In genomic region chr3:10935028-10935427, GRCh38 we compare ENCODE assay signal across 22 cellular contexts. TPM values are rescaled to one million over a fixed set of nuclear protein-coding genes. Genes with fewer than 3 reads are reported as not detected.
"Had no signal": no experiment of that assay in that cellular context is flagged by ENCODE, and none has a peak within 500 bp of the region (broad histone marks: within the 10 kb centered on the region; RNA-seq: fewer than 3 reads in every experiment).

No MANE protein-coding gene starts in this region.

- H2AFZ ChIP-seq: neural progenitor cell had no signal

- H3K27me3 Mint-ChIP-seq: activated CD4-positive, alpha-beta T cell treated with anti-CD3 and anti-CD28 coated beads, Interleukin-2, amount 10 ng/mL, durations not matched to agents 7 days and 5 days; activated naive CD8-positive, alpha-beta T cell treated with anti-CD3 and anti-CD28 coated beads, Interleukin-2, amount 10 ng/mL, durations not matched to agents 7 days and 5 days had no signal

- H3K36me3 Mint-ChIP-seq: activated naive CD8-positive, alpha-beta T cell treated with anti-CD3 and anti-CD28 coated beads, Interleukin-2, amount 10 ng/mL, durations not matched to agents 7 days and 5 days; naive B cell; neural progenitor cell had no signal

- FAIRE-seq: pancreas had no signal

- H3K9me3 Mint-ChIP-seq: activated B cell treated with CpG ODN at 0.5 μM for 24 hours; activated CD4-positive, alpha-beta T cell treated with anti-CD3 and anti-CD28 coated beads, Interleukin-2, amount 10 ng/mL, durations not matched to agents 7 days and 5 days; activated naive CD8-positive, alpha-beta T cell treated with anti-CD3 and anti-CD28 coated beads, Interleukin-2, amount 10 ng/mL, durations not matched to agents 7 days and 5 days; activated T-cell treated with anti-CD3 and anti-CD28 coated beads, Interleukin-2, amount 50 U/mL, for 72 hours; endodermal cell; naive B cell; neural progenitor cell; T-helper 2 cell treated with Interferon-gamma antibody and Interleukin-4, amounts not matched to agents 5 μg/mL and 100 μg/mL, for 36 hours had no signal

- H3K9ac ChIP-seq: neural progenitor cell had no signal

- H3K4me3 Mint-ChIP-seq: activated B cell treated with CpG ODN at 0.5 μM for 24 hours; activated CD4-positive, alpha-beta T cell treated with anti-CD3 and anti-CD28 coated beads, Interleukin-2, amount 10 ng/mL, durations not matched to agents 7 days and 5 days; activated naive CD8-positive, alpha-beta T cell treated with anti-CD3 and anti-CD28 coated beads, Interleukin-2, amount 10 ng/mL, durations not matched to agents 7 days and 5 days; activated T-cell treated with anti-CD3 and anti-CD28 coated beads, Interleukin-2, amount 50 U/mL, for 72 hours; endodermal cell; naive B cell; neural progenitor cell; T-helper 2 cell treated with Interferon-gamma antibody and Interleukin-4, amounts not matched to agents 5 μg/mL and 100 μg/mL, for 36 hours had no signal

- H3K9me3 ChIP-seq: breast epithelium, gastroesophageal sphincter, pancreas, tibial nerve had no signal

- DNase-seq: activated B cell treated with CpG ODN at 0.5 μM for 24 hours; activated CD4-positive, alpha-beta T cell treated with anti-CD3 and anti-CD28 coated beads, Interleukin-2, amount 10 ng/mL, durations not matched to agents 7 days and 5 days; activated CD8-positive, alpha-beta memory T cell treated with anti-CD3 and anti-CD28 coated beads, Interleukin-2, amount 50 U/mL, for 48 hours; activated naive CD8-positive, alpha-beta T cell treated with anti-CD3 and anti-CD28 coated beads, Interleukin-2, amount 10 ng/mL, durations not matched to agents 7 days and 5 days; activated T-cell treated with anti-CD3 and anti-CD28 coated beads, Interleukin-2, amount 50 U/mL, for 72 hours; anterior cingulate cortex; endodermal cell; mammary epithelial cell; naive B cell; retina; stimulated activated CD4-positive, alpha-beta T cell treated with anti-CD3 and anti-CD28 coated beads, Interleukin-4, amount 100 ng/mL, for 24 hours; stimulated activated naive CD4-positive, alpha-beta T cell treated with Interleukin-2 at 50 U/mL for 16 hours; substantia nigra had no signal

- ATAC-seq: activated T-cell treated with anti-CD3 and anti-CD28 coated beads, Interleukin-2, amount 50 U/mL, for 72 hours; gastroesophageal sphincter; pancreas had no signal

- H3K27me3 ChIP-seq: breast epithelium, dorsolateral prefrontal cortex, neural progenitor cell, pancreas, tibial nerve had no signal

- H3K4me1 ChIP-seq: breast epithelium, pancreas had no signal

- H3K4me1 Mint-ChIP-seq: activated B cell treated with CpG ODN at 0.5 μM for 24 hours; activated CD4-positive, alpha-beta T cell treated with anti-CD3 and anti-CD28 coated beads, Interleukin-2, amount 10 ng/mL, durations not matched to agents 7 days and 5 days; activated naive CD8-positive, alpha-beta T cell treated with anti-CD3 and anti-CD28 coated beads, Interleukin-2, amount 10 ng/mL, durations not matched to agents 7 days and 5 days; naive B cell had no signal

- H3K36me3 ChIP-seq: breast epithelium, gastroesophageal sphincter, neural progenitor cell, pancreas, tibial nerve had no signal

- H3K27ac Mint-ChIP-seq: activated B cell treated with CpG ODN at 0.5 μM for 24 hours; activated CD4-positive, alpha-beta T cell treated with anti-CD3 and anti-CD28 coated beads, Interleukin-2, amount 10 ng/mL, durations not matched to agents 7 days and 5 days; activated naive CD8-positive, alpha-beta T cell treated with anti-CD3 and anti-CD28 coated beads, Interleukin-2, amount 10 ng/mL, durations not matched to agents 7 days and 5 days; activated T-cell treated with anti-CD3 and anti-CD28 coated beads, Interleukin-2, amount 50 U/mL, for 72 hours; endodermal cell; neural progenitor cell; T-helper 2 cell treated with Interferon-gamma antibody and Interleukin-4, amounts not matched to agents 5 μg/mL and 100 μg/mL, for 36 hours had no signal

- H3K27ac ChIP-seq: breast epithelium, gastroesophageal sphincter, neural progenitor cell, pancreas had no signal

- H3K4me3 ChIP-seq: breast epithelium, dorsolateral prefrontal cortex, gastroesophageal sphincter, neural progenitor cell, pancreas, skin epidermis, tibial nerve had no signal

- H3K4me2 ChIP-seq: neural progenitor cell had no signal

RNA-seq across cellular contexts. Expression of gene SLC6A1, which starts 57.5 kb away (rescaled TPM):
- total RNA-seq: activated B cell treated with CpG ODN at 0.5 μM for 24 hours; activated CD4-positive, alpha-beta T cell treated with anti-CD3 and anti-CD28 coated beads, Interleukin-2, amount 10 ng/mL, durations not matched to agents 7 days and 5 days; activated naive CD8-positive, alpha-beta T cell treated with anti-CD3 and anti-CD28 coated beads, Interleukin-2, amount 10 ng/mL, durations not matched to agents 7 days and 5 days; activated T-cell treated with anti-CD3 and anti-CD28 coated beads, Interleukin-2, amount 50 U/mL, for 72 hours; epithelial cell of proximal tubule had no signal
- polyA plus RNA-seq: mammary epithelial cell had no signal
